ENCODE assay signal across 9 cellular contexts in the genomic region with DNA sequence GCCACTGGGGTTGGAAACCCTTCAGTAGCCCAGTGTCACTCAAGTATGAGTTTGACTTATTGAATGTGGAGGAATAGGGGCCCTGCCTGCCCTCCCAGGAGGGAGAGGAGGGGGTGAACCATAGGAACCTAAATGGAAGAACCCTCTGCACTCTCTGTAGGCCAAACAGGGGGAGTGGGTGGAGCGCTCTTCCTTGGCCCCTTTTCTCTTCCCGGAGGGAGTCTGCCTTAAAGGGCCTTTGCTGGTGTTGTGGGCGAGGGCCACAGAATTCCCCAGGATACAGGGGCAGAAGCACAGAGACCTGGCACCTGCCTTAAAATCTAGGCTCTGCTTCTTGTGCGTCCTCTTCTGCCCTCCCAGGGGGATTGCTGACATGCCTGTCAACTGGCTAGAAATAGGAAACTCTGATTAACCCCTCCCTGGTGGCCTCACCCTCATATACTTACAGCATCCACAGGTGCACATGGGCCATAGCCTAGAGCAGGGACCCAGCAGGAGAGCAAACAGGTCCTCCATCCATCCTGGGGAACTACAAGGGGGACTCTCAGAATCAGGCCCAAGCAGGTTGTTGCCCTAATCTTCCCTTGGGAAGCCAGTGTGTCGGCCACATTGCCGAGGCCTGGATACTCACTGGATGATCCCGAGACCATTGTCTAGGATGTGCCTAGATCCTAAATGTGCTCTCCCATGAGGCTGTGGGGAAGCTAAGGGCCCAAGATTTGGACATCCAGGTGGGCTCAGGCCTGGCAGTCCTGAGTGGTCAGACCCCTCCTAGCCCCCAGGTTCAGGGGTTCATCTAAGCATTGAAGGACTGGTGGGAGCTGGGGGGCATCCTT. TPM values are rescaled to one million over a fixed set of nuclear protein-coding genes. Genes with fewer than 3 reads are reported as not detected.
DNase-seq lines count a peak whose midpoint lies in the region; ATAC-seq, FAIRE-seq and TF ChIP-seq lines count a peak whose summit lies in the region.
"Had no signal": no experiment of that assay in that cellular context is flagged by ENCODE, and none has a peak within 500 bp of the region (broad histone marks: within the 10 kb centered on the region; RNA-seq: fewer than 3 reads in every experiment).

No MANE protein-coding gene starts in this region.

- POLR2A ChIA-PET in activated CD4-positive, alpha-beta memory T cell treated with anti-CD3 and anti-CD28 coated beads for 36 hours (lab: Charles Lee), result interaction anchor here (3.8 to 4.1 kb wide), 2 partner anchors 13 to 65 kb away, joined by 44 to 53 read pairs; a partner anchor contains a TSS

- H3K27ac ChIP-seq in gastroesophageal sphincter (peak overlapping the region in 3 of 4 donors; percentile 97 to 99 (median 97)), sigmoid colon (peak overlapping the region; percentile 92 to 100 (median 99)), SJCRH30 (no peak overlapping the region)

- ATAC-seq in gastroesophageal sphincter (no peak), GM21717 (IDR thresholded peaks at IDR 0.05; ENCODE audit: unreplicated experiment) (no peak), GM21619 (IDR thresholded peaks at IDR 0.05; ENCODE audit: unreplicated experiment) (no peak), sciatic nerve (no peak)

- intact Hi-C loops in activated CD4-positive, alpha-beta memory T cell treated with anti-CD3 and anti-CD28 coated beads for 36 hours (cut with micrococcal nuclease), result loop anchor here (5.0 to 10.0 kb wide), 2 partner anchors 215 to 833 kb away; a partner anchor contains a TSS
- intact Hi-C loops in sigmoid colon (cut with DNase I), result loop anchor here (2.0 to 10.0 kb wide), 3 partner anchors 53 to 253 kb away; a partner anchor contains a TSS
- intact Hi-C loops in sciatic nerve (cut with DNase I), result loop anchor here (10.0 kb wide), 1 partner anchor 67 kb away; a partner anchor contains a TSS

- WGBS in gastroesophageal sphincter (ENCODE audit: low coverage in 1 of 2), 2 donors, result 0 to 30% methylated on average over 2 of the region's 7 CpGs
- 61 to 69% methylated on average over 7 of the region's 7 CpGs for WGBS in sigmoid colon, 2 donors

- H3K4me3 ChIP-seq in gastroesophageal sphincter (peak overlapping the region; percentile 50 to 69), sigmoid colon (peak overlapping the region; percentile 57 to 97 (median 88)), SJCRH30 (no peak overlapping the region)

- H3K9me3 ChIP-seq in gastroesophageal sphincter (no peaks in the 10 kb centered on the region), sigmoid colon (no peaks in the 10 kb centered on the region), SJCRH30 (replicated peaks) (no peaks in the 10 kb centered on the region)

- no peak for DNase-seq in GM12891 (ENCODE audit: insufficient read length, low spot score)
- DNase-seq in activated CD4-positive, alpha-beta memory T cell treated with anti-CD3 and anti-CD28 coated beads for 36 hours, result no peak
- no peak for DNase-seq in sigmoid colon
- DNase-seq in SJCRH30, result no peak
- no peak for DNase-seq in sciatic nerve (ENCODE audit: low spot score)
- DNase-seq: NK-92 treated with Interleukin-12 subunit alpha and Interleukin-12 subunit beta, amount 100 ng/mL, for 24 hours had no signal

- peak overlapping the region; percentile 100 for H3K27ac Mint-ChIP-seq in activated CD4-positive, alpha-beta memory T cell treated with anti-CD3 and anti-CD28 coated beads for 36 hours

- peaks cover 20% of the 10 kb centered on the region for H3K36me3 Mint-ChIP-seq in activated CD4-positive, alpha-beta memory T cell treated with anti-CD3 and anti-CD28 coated beads for 36 hours

- CTCF ChIA-PET in activated CD4-positive, alpha-beta memory T cell treated with anti-CD3 and anti-CD28 coated beads for 36 hours (lab: Charles Lee), result interaction anchor here (2.0 kb wide), 1 partner anchor 27 kb away, joined by 16 read pairs; no protein-coding TSS in a partner anchor

- H3K27me3 Mint-ChIP-seq in activated CD4-positive, alpha-beta memory T cell treated with anti-CD3 and anti-CD28 coated beads for 36 hours, result no peaks in the 10 kb centered on the region

- H3K4me1 ChIP-seq in gastroesophageal sphincter (peaks cover 0 to 73% (median 55%) of the 10 kb centered on the region in 3 donors), sigmoid colon (peaks cover 0 to 73% (median 68%) of the 10 kb centered on the region in 4 donors), SJCRH30 (peaks cover 30% of the 10 kb centered on the region)

- TF ChIP-seq EP300 in gastroesophageal sphincter (IDR thresholded peaks at IDR 0.05) (no peak), sigmoid colon (IDR thresholded peaks at IDR 0.05) (no peak)

- H3K4me1 Mint-ChIP-seq in activated CD4-positive, alpha-beta memory T cell treated with anti-CD3 and anti-CD28 coated beads for 36 hours (ENCODE audit: low read depth), result peaks cover 62% of the 10 kb centered on the region

- TF ChIP-seq CTCF in gastroesophageal sphincter (IDR thresholded peaks at IDR 0.05), result no peak
- TF ChIP-seq CTCF in sigmoid colon (IDR thresholded peaks at IDR 0.05), result no peak

- peak overlapping the region; percentile 98 for H3K4me3 Mint-ChIP-seq in activated CD4-positive, alpha-beta memory T cell treated with anti-CD3 and anti-CD28 coated beads for 36 hours

- no peaks in the 10 kb centered on the region for H3K9me3 Mint-ChIP-seq in activated CD4-positive, alpha-beta memory T cell treated with anti-CD3 and anti-CD28 coated beads for 36 hours

- TF ChIP-seq POLR2A in GM12891 (IDR thresholded peaks at IDR 0.05; ENCODE audit: low read depth, low read length) (no peak), gastroesophageal sphincter (IDR thresholded peaks at IDR 0.05) (no peak), sigmoid colon (IDR thresholded peaks at IDR 0.05) (no peak)

- H3K36me3 ChIP-seq in gastroesophageal sphincter, result peaks cover 0 to 30% of the 10 kb centered on the region in 2 donors
- peaks cover 0 to 10% (median 2%) of the 10 kb centered on the region in 4 donors for H3K36me3 ChIP-seq in sigmoid colon
- H3K36me3 ChIP-seq in SJCRH30, result peaks cover 18% of the 10 kb centered on the region

- H3K27me3 ChIP-seq in gastroesophageal sphincter, result no peaks in the 10 kb centered on the region
- H3K27me3 ChIP-seq in sigmoid colon, result no peaks in the 10 kb centered on the region
- no peaks in the 10 kb centered on the region for H3K27me3 ChIP-seq in SJCRH30

- peak; percentile 16 for FAIRE-seq in GM12891 (lab: Jason Lieb, UNC)

TF ChIP-seq in GM12891, 5 proteins besides CTCF, POLR2A, EP300 and RAD21:
- TF ChIP-seq PAX5 (IDR thresholded peaks at IDR 0.05; ENCODE audit: insufficient read depth, low read length, severe bottlenecking), result no peak
- no peak for TF ChIP-seq SPI1 (IDR thresholded peaks at IDR 0.05; ENCODE audit: low read depth, low read length)
- no peak for TF ChIP-seq POU2F2 (IDR thresholded peaks at IDR 0.05; ENCODE audit: low read depth, low read length)
- no peak for TF ChIP-seq TAF1 (IDR thresholded peaks at IDR 0.05; ENCODE audit: low read depth, low read length)
- TF ChIP-seq POLR2AphosphoS5 (IDR thresholded peaks at IDR 0.05; ENCODE audit: low read depth, low read length), result no peak

RNA-seq across cellular contexts. Expression of a gene that starts 3.4 kb away (rescaled TPM):
- polyA plus RNA-seq in GM12891 (2012; ENCODE audit: low read depth, missing spikeins), result 33.9 TPM
- 10 to 100 TPM; 46.8 to 50.3 TPM for total RNA-seq in activated CD4-positive, alpha-beta memory T cell treated with anti-CD3 and anti-CD28 coated beads for 36 hours
- total RNA-seq in gastroesophageal sphincter, result 100 to 1,000 TPM in 3 of 4 donors, 10 to 100 TPM in 1; 96.7 to 171 (median 131) TPM
- 10 to 100 TPM; 58.9 to 88.6 (median 67.1) TPM for total RNA-seq in sigmoid colon
- 10 to 100 TPM; 25.0 to 53.0 (median 46.8) TPM for polyA plus RNA-seq in sigmoid colon
- total RNA-seq in SJCRH30 (2014; rRNA removed; shearing (Covaris generic)), result 66.6 and 67.3 TPM in 2 replicates
- total RNA-seq in sciatic nerve, result 164 TPM
